ENCODE assay signal across 1 cellular context in the genomic region with DNA sequence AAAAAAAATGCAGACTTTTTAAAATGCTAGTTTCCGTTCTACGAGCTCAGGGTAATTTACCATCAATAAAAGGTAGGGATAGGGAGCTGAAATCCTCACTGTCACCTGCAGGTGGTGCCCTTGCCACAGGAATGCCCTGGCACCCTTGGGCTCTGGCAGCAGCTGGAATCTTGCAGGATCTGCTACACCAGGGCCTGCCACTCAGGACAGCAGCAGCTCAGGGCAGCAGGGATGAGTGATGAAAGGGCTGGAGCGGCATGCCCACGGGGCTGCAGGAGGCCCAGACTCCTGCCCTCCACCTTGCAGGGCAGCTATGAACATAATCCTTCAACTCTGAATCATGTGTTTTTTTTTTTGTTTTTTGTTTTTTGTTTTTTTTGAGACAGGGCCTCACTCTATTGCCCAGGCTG.
TF ChIP-seq lines count a peak whose summit lies in the region.

No MANE protein-coding gene starts in this region.

TF ChIP-seq in HepG2, 621 proteins besides CTCF, POLR2A, EP300 and RAD21 (continued from another document and continues in another):
- no peak for TF ChIP-seq FOXP1 (IDR thresholded peaks at IDR 0.05)
- TF ChIP-seq FOXP1 (CRISPR knock-in tag; IDR thresholded peaks at IDR 0.05): no peak
- TF ChIP-seq ZFP36L1 (CRISPR knock-in tag; IDR thresholded peaks at IDR 0.05): no peak
- TF ChIP-seq, protein P1, sequence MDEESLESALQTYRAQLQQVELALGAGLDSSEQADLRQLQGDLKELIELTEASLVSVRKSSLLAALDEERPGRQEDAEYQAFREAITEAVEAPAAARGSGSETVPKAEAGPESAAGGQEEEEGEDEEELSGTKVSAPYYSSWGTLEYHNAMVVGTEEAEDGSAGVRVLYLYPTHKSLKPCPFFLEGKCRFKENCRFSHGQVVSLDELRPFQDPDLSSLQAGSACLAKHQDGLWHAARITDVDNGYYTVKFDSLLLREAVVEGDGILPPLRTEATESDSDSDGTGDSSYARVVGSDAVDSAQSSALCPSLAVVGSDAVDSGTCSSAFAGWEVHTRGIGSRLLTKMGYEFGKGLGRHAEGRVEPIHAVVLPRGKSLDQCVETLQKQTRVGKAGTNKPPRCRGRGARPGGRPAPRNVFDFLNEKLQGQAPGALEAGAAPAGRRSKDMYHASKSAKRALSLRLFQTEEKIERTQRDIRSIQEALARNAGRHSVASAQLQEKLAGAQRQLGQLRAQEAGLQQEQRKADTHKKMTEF (CRISPR knock-in tag; IDR thresholded peaks at IDR 0.05): peak; percentile 61; the same call in 1 of the 2 replicates
- no peak for TF ChIP-seq ZNF333 (CRISPR knock-in tag; IDR thresholded peaks at IDR 0.05; ENCODE audit: borderline replicate concordance)
- TF ChIP-seq TEAD2 (CRISPR knock-in tag; IDR thresholded peaks at IDR 0.05): no peak
- no peak for TF ChIP-seq ISX (CRISPR knock-in tag; conservative IDR thresholded peaks at IDR 0.05)
- TF ChIP-seq SETDB1 (CRISPR knock-in tag; IDR thresholded peaks at IDR 0.05; ENCODE audit: borderline replicate concordance): no peak
- TF ChIP-seq, protein P2, sequence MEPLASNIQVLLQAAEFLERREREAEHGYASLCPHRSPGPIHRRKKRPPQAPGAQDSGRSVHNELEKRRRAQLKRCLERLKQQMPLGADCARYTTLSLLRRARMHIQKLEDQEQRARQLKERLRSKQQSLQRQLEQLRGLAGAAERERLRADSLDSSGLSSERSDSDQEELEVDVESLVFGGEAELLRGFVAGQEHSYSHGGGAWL (CRISPR knock-in tag; IDR thresholded peaks at IDR 0.05): no peak
- TF ChIP-seq, protein P3, sequence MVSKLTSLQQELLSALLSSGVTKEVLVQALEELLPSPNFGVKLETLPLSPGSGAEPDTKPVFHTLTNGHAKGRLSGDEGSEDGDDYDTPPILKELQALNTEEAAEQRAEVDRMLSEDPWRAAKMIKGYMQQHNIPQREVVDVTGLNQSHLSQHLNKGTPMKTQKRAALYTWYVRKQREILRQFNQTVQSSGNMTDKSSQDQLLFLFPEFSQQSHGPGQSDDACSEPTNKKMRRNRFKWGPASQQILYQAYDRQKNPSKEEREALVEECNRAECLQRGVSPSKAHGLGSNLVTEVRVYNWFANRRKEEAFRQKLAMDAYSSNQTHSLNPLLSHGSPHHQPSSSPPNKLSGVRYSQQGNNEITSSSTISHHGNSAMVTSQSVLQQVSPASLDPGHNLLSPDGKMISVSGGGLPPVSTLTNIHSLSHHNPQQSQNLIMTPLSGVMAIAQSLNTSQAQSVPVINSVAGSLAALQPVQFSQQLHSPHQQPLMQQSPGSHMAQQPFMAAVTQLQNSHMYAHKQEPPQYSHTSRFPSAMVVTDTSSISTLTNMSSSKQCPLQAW (CRISPR knock-in tag; IDR thresholded peaks at IDR 0.05): peak; percentile 27; the same call in 1 of the 2 replicates
- TF ChIP-seq ZMYM4 (CRISPR knock-in tag; IDR thresholded peaks at IDR 0.05): no peak
- TF ChIP-seq, protein P4, sequence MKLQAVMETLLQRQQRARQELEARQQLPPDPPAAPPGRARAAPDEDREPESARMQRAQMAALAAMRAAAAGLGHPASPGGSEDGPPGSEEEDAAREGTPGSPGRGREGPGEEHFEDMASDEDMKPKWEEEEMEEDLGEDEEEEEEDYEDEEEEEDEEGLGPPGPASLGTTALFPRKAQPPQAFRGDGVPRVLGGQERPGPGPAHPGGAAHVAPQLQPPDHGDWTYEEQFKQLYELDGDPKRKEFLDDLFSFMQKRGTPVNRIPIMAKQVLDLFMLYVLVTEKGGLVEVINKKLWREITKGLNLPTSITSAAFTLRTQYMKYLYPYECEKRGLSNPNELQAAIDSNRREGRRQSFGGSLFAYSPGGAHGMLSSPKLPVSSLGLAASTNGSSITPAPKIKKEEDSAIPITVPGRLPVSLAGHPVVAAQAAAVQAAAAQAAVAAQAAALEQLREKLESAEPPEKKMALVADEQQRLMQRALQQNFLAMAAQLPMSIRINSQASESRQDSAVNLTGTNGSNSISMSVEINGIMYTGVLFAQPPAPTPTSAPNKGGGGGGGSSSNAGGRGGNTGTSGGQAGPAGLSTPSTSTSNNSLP (IDR thresholded peaks at IDR 0.05; ENCODE audit: low read depth, low read length): peak; percentile 69
- TF ChIP-seq ZKSCAN8 (CRISPR knock-in tag; IDR thresholded peaks at IDR 0.05; ENCODE audit: borderline replicate concordance): no peak
- no peak for TF ChIP-seq SCMH1 (CRISPR knock-in tag; IDR thresholded peaks at IDR 0.05; ENCODE audit: borderline replicate concordance)
- TF ChIP-seq SUZ12 (IDR thresholded peaks at IDR 0.05; ENCODE audit: low read depth, low read length): no peak
- TF ChIP-seq KLF9 (CRISPR knock-in tag; IDR thresholded peaks at IDR 0.05; ENCODE audit: low read depth): no peak
- no peak for TF ChIP-seq ZNF672 (CRISPR knock-in tag; IDR thresholded peaks at IDR 0.05)
- no peak for TF ChIP-seq ZFP90 (CRISPR knock-in tag; IDR thresholded peaks at IDR 0.05; ENCODE audit: borderline replicate concordance)
- TF ChIP-seq ZNF772 (CRISPR knock-in tag; IDR thresholded peaks at IDR 0.05): no peak
- 0 out of 2 replicates have a peak, but pooled peaks have one; percentile 26 for TF ChIP-seq MIER2 (CRISPR knock-in tag; IDR thresholded peaks at IDR 0.05)
- TF ChIP-seq, protein P5, sequence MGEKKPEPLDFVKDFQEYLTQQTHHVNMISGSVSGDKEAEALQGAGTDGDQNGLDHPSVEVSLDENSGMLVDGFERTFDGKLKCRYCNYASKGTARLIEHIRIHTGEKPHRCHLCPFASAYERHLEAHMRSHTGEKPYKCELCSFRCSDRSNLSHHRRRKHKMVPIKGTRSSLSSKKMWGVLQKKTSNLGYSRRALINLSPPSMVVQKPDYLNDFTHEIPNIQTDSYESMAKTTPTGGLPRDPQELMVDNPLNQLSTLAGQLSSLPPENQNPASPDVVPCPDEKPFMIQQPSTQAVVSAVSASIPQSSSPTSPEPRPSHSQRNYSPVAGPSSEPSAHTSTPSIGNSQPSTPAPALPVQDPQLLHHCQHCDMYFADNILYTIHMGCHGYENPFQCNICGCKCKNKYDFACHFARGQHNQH (CRISPR knock-in tag; IDR thresholded peaks at IDR 0.05): no peak
- no peak; the same call in 1 of the 2 replicates for TF ChIP-seq KDM3A (CRISPR knock-in tag; IDR thresholded peaks at IDR 0.05; ENCODE audit: low read depth)
- TF ChIP-seq HOXA3 (CRISPR knock-in tag; IDR thresholded peaks at IDR 0.05): no peak
- no peak for TF ChIP-seq ZMAT3 (CRISPR knock-in tag; conservative IDR thresholded peaks at IDR 0.05)
- TF ChIP-seq, protein P6, sequence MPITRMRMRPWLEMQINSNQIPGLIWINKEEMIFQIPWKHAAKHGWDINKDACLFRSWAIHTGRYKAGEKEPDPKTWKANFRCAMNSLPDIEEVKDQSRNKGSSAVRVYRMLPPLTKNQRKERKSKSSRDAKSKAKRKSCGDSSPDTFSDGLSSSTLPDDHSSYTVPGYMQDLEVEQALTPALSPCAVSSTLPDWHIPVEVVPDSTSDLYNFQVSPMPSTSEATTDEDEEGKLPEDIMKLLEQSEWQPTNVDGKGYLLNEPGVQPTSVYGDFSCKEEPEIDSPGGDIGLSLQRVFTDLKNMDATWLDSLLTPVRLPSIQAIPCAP (CRISPR knock-in tag; IDR thresholded peaks at IDR 0.05; ENCODE audit: low read depth): no peak
- TF ChIP-seq ZNF839 (CRISPR knock-in tag; IDR thresholded peaks at IDR 0.05; ENCODE audit: borderline replicate concordance): no peak
- no peak for TF ChIP-seq SNRNP70 (IDR thresholded peaks at IDR 0.05; ENCODE audit: low read depth, low read length)
- no peak for TF ChIP-seq ZNF703 (CRISPR knock-in tag; IDR thresholded peaks at IDR 0.05; ENCODE audit: borderline replicate concordance)
- no peak for TF ChIP-seq ZNF335 (CRISPR knock-in tag; IDR thresholded peaks at IDR 0.05)
- TF ChIP-seq NR3C1 (CRISPR knock-in tag; IDR thresholded peaks at IDR 0.05): no peak
- TF ChIP-seq, protein P7, sequence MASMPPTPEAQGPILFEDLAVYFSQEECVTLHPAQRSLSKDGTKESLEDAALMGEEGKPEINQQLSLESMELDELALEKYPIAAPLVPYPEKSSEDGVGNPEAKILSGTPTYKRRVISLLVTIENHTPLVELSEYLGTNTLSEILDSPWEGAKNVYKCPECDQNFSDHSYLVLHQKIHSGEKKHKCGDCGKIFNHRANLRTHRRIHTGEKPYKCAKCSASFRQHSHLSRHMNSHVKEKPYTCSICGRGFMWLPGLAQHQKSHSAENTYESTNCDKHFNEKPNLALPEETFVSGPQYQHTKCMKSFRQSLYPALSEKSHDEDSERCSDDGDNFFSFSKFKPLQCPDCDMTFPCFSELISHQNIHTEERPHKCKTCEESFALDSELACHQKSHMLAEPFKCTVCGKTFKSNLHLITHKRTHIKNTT (CRISPR knock-in tag; IDR thresholded peaks at IDR 0.05): no peak
- no peak for TF ChIP-seq ZNF724P (CRISPR knock-in tag; IDR thresholded peaks at IDR 0.05; ENCODE audit: borderline replicate concordance)
- no peak for TF ChIP-seq SP4 (CRISPR knock-in tag; IDR thresholded peaks at IDR 0.05)
- TF ChIP-seq ZNF562 (CRISPR knock-in tag; IDR thresholded peaks at IDR 0.05; ENCODE audit: borderline replicate concordance): no peak
- no peak for TF ChIP-seq FOXJ3 (CRISPR knock-in tag; IDR thresholded peaks at IDR 0.05; ENCODE audit: borderline replicate concordance)
- TF ChIP-seq ZNF432 (CRISPR knock-in tag; IDR thresholded peaks at IDR 0.05; ENCODE audit: borderline replicate concordance): no peak
- no peak for TF ChIP-seq HNF4G (IDR thresholded peaks at IDR 0.05; ENCODE audit: borderline replicate concordance, low read depth, low read length)
- no peak for TF ChIP-seq HNF4G (CRISPR knock-in tag; IDR thresholded peaks at IDR 0.05; ENCODE audit: borderline replicate concordance, low read depth)
- no peak for TF ChIP-seq RFX5 (IDR thresholded peaks at IDR 0.05; ENCODE audit: low read depth, low read length)
- TF ChIP-seq, protein P8, sequence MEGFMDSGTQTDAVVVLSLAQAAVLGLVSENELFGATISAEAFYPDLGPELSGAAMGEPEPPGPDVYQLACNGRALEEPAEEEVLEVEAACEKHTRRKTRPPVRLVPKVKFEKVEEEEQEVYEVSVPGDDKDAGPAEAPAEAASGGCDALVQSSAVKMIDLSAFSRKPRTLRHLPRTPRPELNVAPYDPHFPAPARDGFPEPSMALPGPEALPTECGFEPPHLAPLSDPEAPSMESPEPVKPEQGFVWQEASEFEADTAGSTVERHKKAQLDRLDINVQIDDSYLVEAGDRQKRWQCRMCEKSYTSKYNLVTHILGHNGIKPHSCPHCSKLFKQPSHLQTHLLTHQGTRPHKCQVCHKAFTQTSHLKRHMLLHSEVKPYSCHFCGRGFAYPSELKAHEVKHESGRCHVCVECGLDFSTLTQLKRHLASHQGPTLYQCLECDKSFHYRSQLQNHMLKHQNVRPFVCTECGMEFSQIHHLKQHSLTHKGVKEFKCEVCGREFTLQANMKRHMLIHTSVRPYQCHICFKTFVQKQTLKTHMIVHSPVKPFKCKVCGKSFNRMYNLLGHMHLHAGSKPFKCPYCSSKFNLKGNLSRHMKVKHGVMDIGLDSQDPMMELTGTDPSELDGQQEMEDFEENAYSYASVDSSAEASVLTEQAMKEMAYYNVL (CRISPR knock-in tag; IDR thresholded peaks at IDR 0.05; ENCODE audit: borderline replicate concordance): no peak
- TF ChIP-seq, protein P9, sequence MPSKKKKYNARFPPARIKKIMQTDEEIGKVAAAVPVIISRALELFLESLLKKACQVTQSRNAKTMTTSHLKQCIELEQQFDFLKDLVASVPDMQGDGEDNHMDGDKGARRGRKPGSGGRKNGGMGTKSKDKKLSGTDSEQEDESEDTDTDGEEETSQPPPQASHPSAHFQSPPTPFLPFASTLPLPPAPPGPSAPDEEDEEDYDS (CRISPR knock-in tag; IDR thresholded peaks at IDR 0.05): no peak
- TF ChIP-seq, protein P10, sequence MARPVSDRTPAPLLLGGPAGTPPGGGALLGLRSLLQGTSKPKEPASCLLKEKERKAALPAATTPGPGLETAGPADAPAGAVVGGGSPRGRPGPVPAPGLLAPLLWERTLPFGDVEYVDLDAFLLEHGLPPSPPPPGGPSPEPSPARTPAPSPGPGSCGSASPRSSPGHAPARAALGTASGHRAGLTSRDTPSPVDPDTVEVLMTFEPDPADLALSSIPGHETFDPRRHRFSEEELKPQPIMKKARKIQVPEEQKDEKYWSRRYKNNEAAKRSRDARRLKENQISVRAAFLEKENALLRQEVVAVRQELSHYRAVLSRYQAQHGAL (CRISPR knock-in tag; IDR thresholded peaks at IDR 0.05; ENCODE audit: not compliant biosample characterization): no peak
- TF ChIP-seq ZNF232 (CRISPR knock-in tag; IDR thresholded peaks at IDR 0.05; ENCODE audit: borderline replicate concordance): no peak
- peak; percentile 27; the same call in 1 of the 2 replicates for TF ChIP-seq ZFY (CRISPR knock-in tag; IDR thresholded peaks at IDR 0.05)
- TF ChIP-seq ZFYVE20 (CRISPR knock-in tag; IDR thresholded peaks at IDR 0.05; ENCODE audit: borderline replicate concordance, low read depth): no peak
- no peak for TF ChIP-seq ZNF382 (CRISPR knock-in tag; IDR thresholded peaks at IDR 0.05; ENCODE audit: borderline replicate concordance)
- no peak for TF ChIP-seq JUNB (CRISPR knock-in tag; IDR thresholded peaks at IDR 0.05; ENCODE audit: borderline replicate concordance)
- TF ChIP-seq NKX3-1 (CRISPR knock-in tag; IDR thresholded peaks at IDR 0.05): no peak
- TF ChIP-seq ZNF552 (CRISPR knock-in tag; IDR thresholded peaks at IDR 0.05; ENCODE audit: borderline replicate concordance): no peak
- TF ChIP-seq ZNF253 (CRISPR knock-in tag; IDR thresholded peaks at IDR 0.05; ENCODE audit: borderline replicate concordance): no peak
- TF ChIP-seq, protein P11, sequence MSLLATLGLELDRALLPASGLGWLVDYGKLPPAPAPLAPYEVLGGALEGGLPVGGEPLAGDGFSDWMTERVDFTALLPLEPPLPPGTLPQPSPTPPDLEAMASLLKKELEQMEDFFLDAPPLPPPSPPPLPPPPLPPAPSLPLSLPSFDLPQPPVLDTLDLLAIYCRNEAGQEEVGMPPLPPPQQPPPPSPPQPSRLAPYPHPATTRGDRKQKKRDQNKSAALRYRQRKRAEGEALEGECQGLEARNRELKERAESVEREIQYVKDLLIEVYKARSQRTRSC (CRISPR knock-in tag; IDR thresholded peaks at IDR 0.05; ENCODE audit: low read depth): no peak
- no peak for TF ChIP-seq CEBPB (IDR thresholded peaks at IDR 0.05; ENCODE audit: borderline replicate concordance, low read depth, low read length)
- TF ChIP-seq, protein P12, sequence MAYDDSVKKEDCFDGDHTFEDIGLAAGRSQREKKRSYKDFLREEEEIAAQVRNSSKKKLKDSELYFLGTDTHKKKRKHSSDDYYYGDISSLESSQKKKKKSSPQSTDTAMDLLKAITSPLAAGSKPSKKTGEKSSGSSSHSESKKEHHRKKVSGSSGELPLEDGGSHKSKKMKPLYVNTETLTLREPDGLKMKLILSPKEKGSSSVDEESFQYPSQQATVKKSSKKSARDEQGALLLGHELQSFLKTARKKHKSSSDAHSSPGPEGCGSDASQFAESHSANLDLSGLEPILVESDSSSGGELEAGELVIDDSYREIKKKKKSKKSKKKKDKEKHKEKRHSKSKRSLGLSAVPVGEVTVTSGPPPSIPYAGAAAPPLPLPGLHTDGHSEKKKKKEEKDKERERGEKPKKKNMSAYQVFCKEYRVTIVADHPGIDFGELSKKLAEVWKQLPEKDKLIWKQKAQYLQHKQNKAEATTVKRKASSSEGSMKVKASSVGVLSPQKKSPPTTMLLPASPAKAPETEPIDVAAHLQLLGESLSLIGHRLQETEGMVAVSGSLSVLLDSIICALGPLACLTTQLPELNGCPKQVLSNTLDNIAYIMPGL (CRISPR knock-in tag; IDR thresholded peaks at IDR 0.05; ENCODE audit: borderline replicate concordance in 1 of 2, low read depth in 1 of 2): peak; percentile 39 to 47; a peak in 1 of 4 replicates
- TF ChIP-seq MAF1 (CRISPR knock-in tag; IDR thresholded peaks at IDR 0.05; ENCODE audit: borderline replicate concordance): no peak
- no peak for TF ChIP-seq ZNF263 (CRISPR knock-in tag; IDR thresholded peaks at IDR 0.05)
- no peak for TF ChIP-seq ZNF652 (CRISPR knock-in tag; IDR thresholded peaks at IDR 0.05; ENCODE audit: borderline replicate concordance, low read depth)
- TF ChIP-seq AKAP8 (CRISPR knock-in tag; IDR thresholded peaks at IDR 0.05): no peak
- TF ChIP-seq PCBP1 (IDR thresholded peaks at IDR 0.05; ENCODE audit: borderline replicate concordance, low read depth, low read length): no peak
